In genomic region chr2:27353762-27354596, GRCh38 we compare ENCODE assay signal across 11 cellular contexts. TPM values are rescaled to one million over a fixed set of nuclear protein-coding genes. Genes with fewer than 3 reads are reported as not detected.
DNase-seq lines count a peak whose midpoint lies in the region; ATAC-seq and TF ChIP-seq lines count a peak whose summit lies in the region.
"Had no signal": no experiment of that assay in that cellular context is flagged by ENCODE, and none has a peak within 500 bp of the region (broad histone marks: within the 10 kb centered on the region; RNA-seq: fewer than 3 reads in every experiment).

No MANE protein-coding gene starts in this region.

- H4K20me1 ChIP-seq in SK-N-SH (ENCODE audit: insufficient read depth): peaks cover 4% of the 10 kb centered on the region; the same call in 1 of the 2 replicates

- ATAC-seq in SK-N-SH treated with all-trans-retinoic acid at 6 μM for 48 hours: no peak
- ATAC-seq: esophagus mucosa had no signal

- H3K9me3 Mint-ChIP-seq in progenitor cell of endocrine pancreas (ENCODE audit: low read depth): no peaks in the 10 kb centered on the region
- H3K9me3 Mint-ChIP-seq: IgD-negative memory B cell had no signal

- H3K4me3 Mint-ChIP-seq in progenitor cell of endocrine pancreas (ENCODE audit: low read depth): peak overlapping the region; percentile 52

- H3K4me3 ChIP-seq in SK-N-SH (ENCODE audit: low read depth in 2 of 2, low read length in 1 of 2): no peak overlapping the region; a peak in 1 of 4 replicates
- H3K4me3 ChIP-seq in cardiac fibroblast (replicated peaks in 1 of 2; ENCODE audit: low read depth in 2 of 2, low read length in 2 of 2): no peak overlapping the region

- H3K36me3 ChIP-seq in SK-N-SH (replicated peaks in 1 of 2; ENCODE audit: control insufficient read depth in 1 of 2, insufficient read depth in 2 of 2, low read length in 1 of 2): peaks cover 0 to 2% of the 10 kb centered on the region in 2 experiments

- H3K9me3 ChIP-seq in SK-N-SH: no peaks in the 10 kb centered on the region

- H3K9me2 ChIP-seq in SK-N-SH: no peaks in the 10 kb centered on the region

- WGBS in SK-N-SH (ENCODE audit: low lambda C conversion rate): 69% methylated on average over 7 of the region's 7 CpGs

- H3K36me3 Mint-ChIP-seq in progenitor cell of endocrine pancreas (ENCODE audit: insufficient read depth): peaks cover 10% of the 10 kb centered on the region

- H3F3A ChIP-seq in SK-N-SH (replicated peaks; ENCODE audit: insufficient read depth): peaks cover 19% of the 10 kb centered on the region

- DNase-seq in SK-N-SH: no peak
- DNase-seq in NCI-H82 treated with DMSO at 0.1 percent for 48 hours (lab: John Stamatoyannopoulos, UW; ENCODE audit: unreplicated experiment): peak; percentile 25
- peak; percentile 22 to 43 for DNase-seq in cardiac fibroblast (ENCODE audit: low read depth in 2 of 2)
- no peak for DNase-seq in progenitor cell of endocrine pancreas (ENCODE audit: low spot score, unreplicated experiment)
- DNase-seq in NOMO-1 treated with dmso at 0.1 percent for 144 hours (lab: John Stamatoyannopoulos, UW; ENCODE audit: unreplicated experiment): no peak
- no peak for DNase-seq in SW 1271 (lab: John Stamatoyannopoulos, UW)
- DNase-seq in hepatic stellate cell (ENCODE audit: low spot score): no peak
- DNase-seq: activated CD8-positive, alpha-beta memory T cell treated with anti-CD3 and anti-CD28 coated beads, Interleukin-2, amount 50 U/mL, for 48 hours had no signal

- H3K4me1 ChIP-seq in SK-N-SH (ENCODE audit: control insufficient read depth in 1 of 2, insufficient read depth in 2 of 2, low read depth in 1 of 2, low read length in 1 of 2): peaks cover 7 to 19% of the 10 kb centered on the region in 2 experiments; a peak in 3 of 4 replicates

- H3K4me2 ChIP-seq in SK-N-SH: peak overlapping the region; percentile 91

- H3K79me2 ChIP-seq in SK-N-SH (ENCODE audit: insufficient read depth): peaks cover 91% of the 10 kb centered on the region

- TF ChIP-seq CTCF in SK-N-SH (IDR thresholded peaks at IDR 0.05): no peak
- no peak for TF ChIP-seq CTCF in cardiac fibroblast (IDR thresholded peaks at IDR 0.05; ENCODE audit: low read depth, low read length)
- no peak for TF ChIP-seq CTCF in progenitor cell of endocrine pancreas (IDR thresholded peaks at IDR 0.05; ENCODE audit: unreplicated experiment)

- H3K27ac Mint-ChIP-seq in progenitor cell of endocrine pancreas: peak overlapping the region; percentile 2

- H3K4me1 Mint-ChIP-seq in progenitor cell of endocrine pancreas (ENCODE audit: low read depth): peaks cover 18% of the 10 kb centered on the region

- POLR2A ChIA-PET in SK-N-SH (lab: Yijun Ruan, JAX): interaction anchor here (0.5 kb wide), 1 partner anchor 14 kb away, joined by 3 read pairs; no protein-coding TSS in a partner anchor

- no peak for TF ChIP-seq RAD21 in SK-N-SH (IDR thresholded peaks at IDR 0.05; ENCODE audit: low read length)

- CTCF ChIA-PET in SK-N-SH (lab: Yijun Ruan, JAX): interaction anchor here (0.6 to 1.9 kb wide), 9 partner anchors 10 to 74 kb away, joined by 3 to 6 read pairs (median 4); partner anchors contain the start of genes EIF2B4 and SNX17

- TF ChIP-seq EP300 in SK-N-SH (IDR thresholded peaks at IDR 0.05; ENCODE audit: borderline replicate concordance in 1 of 2, low read depth in 1 of 2, low read length in 1 of 2): no peak

- H2AFZ ChIP-seq in SK-N-SH (ENCODE audit: low read depth): no peak overlapping the region

- H3K9ac ChIP-seq in SK-N-SH: no peak overlapping the region; the same call in 1 of the 2 replicates

- no peaks in the 10 kb centered on the region for H3K27me3 ChIP-seq in SK-N-SH (ENCODE audit: insufficient read depth)

- H3K27me3 Mint-ChIP-seq in progenitor cell of endocrine pancreas: no peaks in the 10 kb centered on the region
- H3K27me3 Mint-ChIP-seq: IgD-negative memory B cell had no signal

- peak overlapping the region in 1 of 2 experiments; percentile 46; a peak in 2 of 4 replicates for H3K27ac ChIP-seq in SK-N-SH (ENCODE audit: low read depth in 2 of 2, low read length in 1 of 2)

TF ChIP-seq in SK-N-SH, 30 proteins besides CTCF, POLR2A, EP300 and RAD21:
- TF ChIP-seq NFIC (IDR thresholded peaks at IDR 0.05; ENCODE audit: borderline replicate concordance): no peak

TF ChIP-seq in SK-N-SH treated with all-trans-retinoic acid at 6 μM for 48 hours, 23 proteins besides CTCF, POLR2A, EP300 and RAD21:
- TF ChIP-seq CSRNP3 (CRISPR knock-in tag; IDR thresholded peaks at IDR 0.05) (no peak), ZNF70 (CRISPR knock-in tag; IDR thresholded peaks at IDR 0.05) (no peak), PPARA (CRISPR knock-in tag; IDR thresholded peaks at IDR 0.05; ENCODE audit: borderline replicate concordance) (no peak), ZNF8 (CRISPR knock-in tag; IDR thresholded peaks at IDR 0.05) (no peak), RARB (CRISPR knock-in tag; IDR thresholded peaks at IDR 0.05) (no peak), BACH2 (CRISPR knock-in tag; IDR thresholded peaks at IDR 0.05; ENCODE audit: borderline replicate concordance) (no peak), ARNTL (CRISPR knock-in tag; IDR thresholded peaks at IDR 0.05; ENCODE audit: borderline replicate concordance, low read depth) (no peak)

RNA-seq across cellular contexts. Expression of gene GTF3C2, which starts 2.6 kb away (rescaled TPM):
- 65.8 and 76.0 TPM in 2 replicates for polyA plus RNA-seq in SK-N-SH (2012; rRNA removed)
- polyA plus RNA-seq in SK-N-SH (2012; cell fraction: cytosol; rRNA removed): 44.7 and 53.9 TPM in 2 replicates
- polyA plus RNA-seq in SK-N-SH (2012; cell fraction: nucleus; rRNA removed): 131 and 185 TPM in 2 replicates
- total RNA-seq in progenitor cell of endocrine pancreas: 98.0 and 106 TPM in 2 replicates

RNA-seq across cellular contexts. Expression of gene EIF2B4, which starts 16.2 kb away (rescaled TPM):
- 51.7 and 56.0 TPM in 2 replicates for polyA plus RNA-seq in SK-N-SH (2012; rRNA removed)
- 29.4 and 37.1 TPM in 2 replicates for polyA plus RNA-seq in SK-N-SH (2012; cell fraction: cytosol; rRNA removed)
- polyA plus RNA-seq in SK-N-SH (2012; cell fraction: nucleus; rRNA removed): 160 and 163 TPM in 2 replicates
- total RNA-seq in progenitor cell of endocrine pancreas: 49.6 and 56.7 TPM in 2 replicates

RNA-seq across cellular contexts. Expression of gene SNX17, which starts 16.4 kb away (rescaled TPM):
- 128 and 145 TPM in 2 replicates for polyA plus RNA-seq in SK-N-SH (2012; rRNA removed)
- 103 and 135 TPM in 2 replicates for polyA plus RNA-seq in SK-N-SH (2012; cell fraction: cytosol; rRNA removed)
- polyA plus RNA-seq in SK-N-SH (2012; cell fraction: nucleus; rRNA removed): 150 and 153 TPM in 2 replicates
- total RNA-seq in progenitor cell of endocrine pancreas: 81.2 and 89.3 TPM in 2 replicates

RNA-seq across cellular contexts. Expression of gene ZNF513, which starts 26.6 kb away (rescaled TPM):
- 53.8 and 63.7 TPM in 2 replicates for polyA plus RNA-seq in SK-N-SH (2012; rRNA removed)
- polyA plus RNA-seq in SK-N-SH (2012; cell fraction: cytosol; rRNA removed): 24.6 and 31.8 TPM in 2 replicates
- polyA plus RNA-seq in SK-N-SH (2012; cell fraction: nucleus; rRNA removed): 195 and 213 TPM in 2 replicates
- total RNA-seq in progenitor cell of endocrine pancreas: 34.4 and 35.0 TPM in 2 replicates

RNA-seq across cellular contexts. Expression of gene MPV17, which starts 31.1 kb away (rescaled TPM):
- 255 and 265 TPM in 2 replicates for polyA plus RNA-seq in SK-N-SH (2012; rRNA removed)
- polyA plus RNA-seq in SK-N-SH (2012; cell fraction: cytosol; rRNA removed): 202 and 227 TPM in 2 replicates
- polyA plus RNA-seq in SK-N-SH (2012; cell fraction: nucleus; rRNA removed): 276 and 373 TPM in 2 replicates
- 56.0 and 60.4 TPM in 2 replicates for total RNA-seq in progenitor cell of endocrine pancreas

Comparison
In these comparisons a context has a peak if more than half of its experiments do, and no peak if none do; other contexts are left out.
1. DNase-seq: peak in NCI-H82 treated with DMSO at 0.1 percent for 48 hours (single experiment) and cardiac fibroblast (2 of 2); none in SK-N-SH (single experiment), progenitor cell of endocrine pancreas (single experiment), NOMO-1 treated with dmso at 0.1 percent for 144 hours (single experiment), SW 1271 (0 of 2) and hepatic stellate cell (single experiment).